ENCODE assay signal across 8 cellular contexts in the genomic region with DNA sequence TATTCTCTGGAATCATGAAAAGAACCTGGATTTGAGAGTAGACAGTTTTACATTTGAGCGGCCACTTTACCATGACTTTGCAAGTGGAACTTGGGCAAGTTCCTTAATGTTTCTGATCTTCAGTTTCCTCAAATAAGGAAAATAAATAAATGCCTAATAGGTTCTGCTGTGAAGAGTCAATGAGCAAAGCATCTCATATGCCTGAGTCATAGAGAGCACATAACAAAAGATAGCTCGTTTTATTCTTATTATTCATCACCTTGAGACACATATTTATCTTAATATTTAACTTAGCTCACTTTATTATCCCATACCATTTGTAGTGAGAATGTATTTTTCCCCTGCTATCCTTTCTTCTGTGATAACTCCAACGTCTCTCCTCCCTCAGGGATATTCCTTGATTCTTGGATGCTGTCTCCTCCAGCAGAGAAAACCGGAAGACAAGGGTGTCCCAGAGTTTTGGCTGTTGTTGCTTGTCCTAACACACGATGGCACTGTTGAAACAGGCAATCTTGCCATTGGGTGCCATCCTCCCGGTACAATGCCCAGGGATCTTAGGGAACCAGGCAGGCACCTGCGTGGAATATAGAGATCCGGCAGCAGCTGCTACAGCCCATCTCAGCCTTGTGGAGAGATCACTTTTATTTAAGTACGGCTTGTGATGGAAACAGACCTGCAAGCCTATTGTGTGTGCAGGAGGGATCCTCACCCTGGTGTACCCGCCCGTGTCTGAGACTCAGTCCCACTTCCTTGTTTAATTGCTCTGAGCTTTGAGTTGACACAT. TPM values are rescaled to one million over a fixed set of nuclear protein-coding genes. Genes with fewer than 3 reads are reported as not detected.
DNase-seq lines count a peak whose midpoint lies in the region; ATAC-seq, FAIRE-seq and TF ChIP-seq lines count a peak whose summit lies in the region.

No MANE protein-coding gene starts in this region.

- TF ChIP-seq POLR2A in endothelial cell of umbilical vein (IDR thresholded peaks at IDR 0.05; ENCODE audit: low read depth, low read length) (no peak), tibial nerve (IDR thresholded peaks at IDR 0.05) (no peak)

- H3K4ac ChIP-seq in mesenchymal stem cell (ENCODE audit: low read depth in 1 of 2, low read length in 2 of 2) = no peak overlapping the region

- dilution Hi-C loops in endothelial cell of umbilical vein (cut with MboI; ENCODE audit: extremely low pct_ligation_motif_present, low sequenced_read_pairs) = no loop called here

- POLR2A ChIA-PET in HEK293T (lab: Yijun Ruan, JAX) = no interaction called here
- POLR2A ChIA-PET in endothelial cell of umbilical vein (lab: Charles Lee) = no interaction called here

- H3K9me3 Mint-ChIP-seq in activated CD4-positive, alpha-beta T cell treated with anti-CD3 and anti-CD28 coated beads, Interleukin-2, amount 10 ng/mL, durations not matched to agents 24 days and 14 days = no peaks in the 10 kb centered on the region

- no peaks in the 10 kb centered on the region for H3K4me1 ChIP-seq in endothelial cell of umbilical vein (ENCODE audit: control insufficient read depth, extremely low read depth, insufficient read depth, low read length)
- peaks cover 2% of the 10 kb centered on the region for H3K4me1 ChIP-seq in mesenchymal stem cell (ENCODE audit: control insufficient read depth, insufficient read depth, low read depth, low read length)
- H3K4me1 ChIP-seq in tibial nerve = peaks cover 0 to 6% (median 0%) of the 10 kb centered on the region in 4 donors

- WGBS in mesenchymal stem cell = 30% methylated on average over 11 of the region's 11 CpGs
- 24 to 27% methylated on average over 11 of the region's 11 CpGs for WGBS in tibial nerve, 2 donors

- no peaks in the 10 kb centered on the region for H3K36me3 Mint-ChIP-seq in activated CD4-positive, alpha-beta T cell treated with anti-CD3 and anti-CD28 coated beads, Interleukin-2, amount 10 ng/mL, durations not matched to agents 24 days and 14 days (ENCODE audit: low read depth)

- intact Hi-C loops in activated CD4-positive, alpha-beta T cell treated with anti-CD3 and anti-CD28 coated beads, Interleukin-2, amount 10 ng/mL, durations not matched to agents 24 days and 14 days (cut with micrococcal nuclease) = loop anchor here (1.0 kb wide), 2 partner anchors 170 to 216 kb away; no protein-coding TSS in a partner anchor
- intact Hi-C loops in endothelial cell of umbilical vein (cut with micrococcal nuclease) = loop anchor here (1.0 kb wide), 3 partner anchors 169 to 1027 kb away; no protein-coding TSS in a partner anchor

- no peak overlapping the region for H4K8ac ChIP-seq in mesenchymal stem cell (ENCODE audit: low read length)

- H3K4me3 ChIP-seq in endothelial cell of umbilical vein (replicated peaks in 1 of 3; ENCODE audit: insufficient read depth in 1 of 3, low read depth in 1 of 3, low read length in 3 of 3) = no peak overlapping the region
- H3K4me3 ChIP-seq in mesenchymal stem cell (ENCODE audit: insufficient read depth in 1 of 2, low read depth in 1 of 2, low read length in 2 of 2) = no peak overlapping the region
- H3K4me3 ChIP-seq in tibial nerve = no peak overlapping the region

- ATAC-seq in HG03095 (IDR thresholded peaks at IDR 0.05; ENCODE audit: unreplicated experiment) = no peak

- no peaks in the 10 kb centered on the region for H3K79me1 ChIP-seq in mesenchymal stem cell (replicated peaks; ENCODE audit: low read length, poor library complexity, severe bottlenecking)

- no peak overlapping the region for H3K27ac Mint-ChIP-seq in activated CD4-positive, alpha-beta T cell treated with anti-CD3 and anti-CD28 coated beads, Interleukin-2, amount 10 ng/mL, durations not matched to agents 24 days and 14 days

- no peak overlapping the region for H2BK5ac ChIP-seq in mesenchymal stem cell (ENCODE audit: low read depth, low read length, poor library complexity, severe bottlenecking)

- no peak overlapping the region for H3K23ac ChIP-seq in mesenchymal stem cell (ENCODE audit: low read length in 2 of 2)

- peak; percentile 49 for DNase-seq in DMS153 treated with DMSO at 0.1 percent for 48 hours (lab: John Stamatoyannopoulos, UW; ENCODE audit: unreplicated experiment)
- peak; percentile 84 for DNase-seq in HEK293T (ENCODE audit: extremely low spot score)
- DNase-seq in NCI-H226 = peak; percentile 66
- DNase-seq in activated CD4-positive, alpha-beta T cell treated with anti-CD3 and anti-CD28 coated beads, Interleukin-2, amount 10 ng/mL, durations not matched to agents 24 days and 14 days = peak; percentile 81
- DNase-seq in endothelial cell of umbilical vein (ENCODE audit: low read depth, low spot score) = peak; percentile 47
- DNase-seq in mesenchymal stem cell = peak; percentile 58
- DNase-seq in tibial nerve (ENCODE audit: low spot score in 2 of 2) = peak; percentile 22 to 56

- no peaks in the 10 kb centered on the region for H4K20me1 ChIP-seq in endothelial cell of umbilical vein (replicated peaks; ENCODE audit: control insufficient read depth, extremely low read depth, insufficient read depth, low read length)

- no peak overlapping the region for H2BK15ac ChIP-seq in mesenchymal stem cell (ENCODE audit: low read depth, poor library complexity, severe bottlenecking)

- H3K9me1 ChIP-seq in endothelial cell of umbilical vein (replicated peaks; ENCODE audit: control insufficient read depth, extremely low read depth, insufficient read depth, low read length) = no peaks in the 10 kb centered on the region

- H2AFZ ChIP-seq in endothelial cell of umbilical vein (ENCODE audit: low read depth, low read length) (no peak overlapping the region), mesenchymal stem cell (ENCODE audit: low read depth, low read length) (no peak overlapping the region)

- H3K36me3 ChIP-seq in endothelial cell of umbilical vein (ENCODE audit: control insufficient read depth in 2 of 2, extremely low read depth in 1 of 2, insufficient read depth in 2 of 2, low read length in 2 of 2) = no peaks in the 10 kb centered on the region
- no peaks in the 10 kb centered on the region for H3K36me3 ChIP-seq in mesenchymal stem cell (ENCODE audit: control insufficient read depth in 1 of 2, insufficient read depth in 2 of 2, low read depth in 1 of 2, low read length in 2 of 2)
- no peaks in the 10 kb centered on the region for H3K36me3 ChIP-seq in tibial nerve

- H3K9ac ChIP-seq in endothelial cell of umbilical vein (replicated peaks; ENCODE audit: extremely low read depth, insufficient read depth, low read length) = no peak overlapping the region
- H3K9ac ChIP-seq in mesenchymal stem cell (ENCODE audit: low read length) = no peak overlapping the region

- H4K91ac ChIP-seq in mesenchymal stem cell (ENCODE audit: low read length) = no peak overlapping the region

- no peak overlapping the region for H3K4me3 Mint-ChIP-seq in activated CD4-positive, alpha-beta T cell treated with anti-CD3 and anti-CD28 coated beads, Interleukin-2, amount 10 ng/mL, durations not matched to agents 24 days and 14 days

- H2BK12ac ChIP-seq in mesenchymal stem cell (ENCODE audit: low read length in 2 of 2) = no peak overlapping the region

- TF ChIP-seq CTCF in endothelial cell of umbilical vein (IDR thresholded peaks at IDR 0.05; ENCODE audit: extremely low read depth in 1 of 2, insufficient read depth in 1 of 2, low read depth in 1 of 2, low read length in 2 of 2) = peak; percentile 59 to 73
- peak; percentile 66 to 90 (median 81) for TF ChIP-seq CTCF in tibial nerve (IDR thresholded peaks at IDR 0.05)

- H2AK5ac ChIP-seq in mesenchymal stem cell (ENCODE audit: low read length, severe bottlenecking) = no peak overlapping the region

- no peak overlapping the region for H3K18ac ChIP-seq in mesenchymal stem cell (ENCODE audit: low read depth in 1 of 2, low read length in 2 of 2)

- H3K14ac ChIP-seq in mesenchymal stem cell (ENCODE audit: low read length in 2 of 2) = no peak overlapping the region

- peaks cover 69% of the 10 kb centered on the region for H3K27me3 Mint-ChIP-seq in activated CD4-positive, alpha-beta T cell treated with anti-CD3 and anti-CD28 coated beads, Interleukin-2, amount 10 ng/mL, durations not matched to agents 24 days and 14 days

- no peaks in the 10 kb centered on the region for H3K9me3 ChIP-seq in endothelial cell of umbilical vein (replicated peaks; ENCODE audit: control insufficient read depth, insufficient read depth, low read length)
- no peaks in the 10 kb centered on the region for H3K9me3 ChIP-seq in mesenchymal stem cell (ENCODE audit: control insufficient read depth, low read length)
- no peaks in the 10 kb centered on the region for H3K9me3 ChIP-seq in tibial nerve

- CTCF ChIA-PET in HEK293T (lab: Yijun Ruan, JAX) (interaction anchor here (0.7 to 3.4 kb wide), 15 partner anchors 11 to 220 kb away, joined by 3 to 36 read pairs (median 4); a partner anchor contains a TSS), endothelial cell of umbilical vein (lab: Charles Lee) (interaction anchor here (0.6 to 6.4 kb wide), 19 partner anchors 9 to 406 kb away, joined by 3 to 210 read pairs (median 6); no protein-coding TSS in a partner anchor)

- H3K4me2 ChIP-seq in endothelial cell of umbilical vein (ENCODE audit: insufficient read depth, low read length) (no peak overlapping the region), mesenchymal stem cell (ENCODE audit: low read length, poor library complexity, severe bottlenecking) (no peak overlapping the region)

- H3K27ac ChIP-seq in endothelial cell of umbilical vein (ENCODE audit: insufficient read depth, low read depth, low read length) (no peak overlapping the region), mesenchymal stem cell (ENCODE audit: low read length, poor library complexity, severe bottlenecking) (no peak overlapping the region), tibial nerve (no peak overlapping the region)

- H3K27me3 ChIP-seq in endothelial cell of umbilical vein (ENCODE audit: control insufficient read depth in 2 of 2, insufficient read depth in 2 of 2, low read length in 2 of 2) (peaks cover 17 to 31% of the 10 kb centered on the region in 2 experiments), mesenchymal stem cell (ENCODE audit: control insufficient read depth in 1 of 2, insufficient read depth in 1 of 2, low read length in 2 of 2) (peaks cover 27 to 72% of the 10 kb centered on the region in 2 experiments), tibial nerve (peaks cover 0 to 30% of the 10 kb centered on the region in 2 donors)

- BruUV-seq in endothelial cell of umbilical vein (replicated peaks; lab: Mats Ljungman, UMichigan) = no TSS peak

- no peak for TF ChIP-seq EP300 in tibial nerve (IDR thresholded peaks at IDR 0.05)

- peak; percentile 88 for FAIRE-seq in endothelial cell of umbilical vein (lab: Jason Lieb, UNC)

- no peak overlapping the region for H2BK120ac ChIP-seq in mesenchymal stem cell (ENCODE audit: low read depth, low read length)

- H3K4me1 Mint-ChIP-seq in activated CD4-positive, alpha-beta T cell treated with anti-CD3 and anti-CD28 coated beads, Interleukin-2, amount 10 ng/mL, durations not matched to agents 24 days and 14 days = peaks cover 3% of the 10 kb centered on the region

- H3K79me2 ChIP-seq in endothelial cell of umbilical vein (ENCODE audit: control insufficient read depth, insufficient read depth, low read length) = no peaks in the 10 kb centered on the region

RNA-seq across cellular contexts. Expression of a gene that starts 33.3 kb away (rescaled TPM):
- total RNA-seq in activated CD4-positive, alpha-beta T cell treated with anti-CD3 and anti-CD28 coated beads, Interleukin-2, amount 10 ng/mL, durations not matched to agents 24 days and 14 days = 18.9 and 19.5 TPM in 2 replicates
- total RNA-seq in endothelial cell of umbilical vein (14.2 and 14.7 TPM in 2 replicates), tibial nerve (10 to 100 TPM in 2 of 4 donors, 1 to 10 TPM in 2; 8.7 to 10.9 (median 10.1) TPM)
- polyA plus RNA-seq in endothelial cell of umbilical vein = 10.4 and 11.8 TPM in 2 replicates
- 10.1 and 10.4 TPM in 2 replicates for polyA plus RNA-seq in endothelial cell of umbilical vein (2011; cell fraction: cytosol; rRNA removed)
- polyA plus RNA-seq in endothelial cell of umbilical vein (2011; cell fraction: nucleus; rRNA removed) = 40.8 and 46.5 TPM in 2 replicates
- polyA plus RNA-seq in endothelial cell of umbilical vein (2012) = 16.4 and 17.4 TPM in 2 replicates
- 12.9 and 17.7 TPM in 2 replicates for polyA minus RNA-seq in endothelial cell of umbilical vein
- polyA minus RNA-seq in endothelial cell of umbilical vein (2011; cell fraction: cytosol; rRNA and poly(A)+ RNA removed) = 6.8 TPM
- polyA minus RNA-seq in endothelial cell of umbilical vein (2011; cell fraction: nucleus; rRNA and poly(A)+ RNA removed) = 9.3 and 14.6 TPM in 2 replicates
- polyA plus RNA-seq in mesenchymal stem cell (2013, experiment 1 of 2) = 11.1 TPM
- 10.4 TPM for polyA plus RNA-seq in mesenchymal stem cell (2013, experiment 2 of 2)

RNA-seq across cellular contexts. Expression of a gene that starts 44.3 kb away (rescaled TPM):
- 0.05 and 0.07 TPM in 2 replicates for total RNA-seq in activated CD4-positive, alpha-beta T cell treated with anti-CD3 and anti-CD28 coated beads, Interleukin-2, amount 10 ng/mL, durations not matched to agents 24 days and 14 days
- not detected in 2 replicates for total RNA-seq in endothelial cell of umbilical vein
- polyA plus RNA-seq in endothelial cell of umbilical vein = not detected in 2 replicates
- polyA plus RNA-seq in endothelial cell of umbilical vein (2011; cell fraction: cytosol; rRNA removed) = not detected in 2 replicates
- polyA plus RNA-seq in endothelial cell of umbilical vein (2011; cell fraction: nucleus; rRNA removed) = not detected in 2 replicates
- polyA plus RNA-seq in endothelial cell of umbilical vein (2012) = not detected in 2 replicates
- not detected in 2 replicates for polyA minus RNA-seq in endothelial cell of umbilical vein
- 0.82 TPM for polyA minus RNA-seq in endothelial cell of umbilical vein (2011; cell fraction: cytosol; rRNA and poly(A)+ RNA removed)
- polyA minus RNA-seq in endothelial cell of umbilical vein (2011; cell fraction: nucleus; rRNA and poly(A)+ RNA removed) = not detected in 2 replicates
- not detected for polyA plus RNA-seq in mesenchymal stem cell (2013, experiment 1 of 2)
- not detected for polyA plus RNA-seq in mesenchymal stem cell (2013, experiment 2 of 2)
- total RNA-seq in tibial nerve = 10 to 100 TPM in 3 of 4 donors, 1 to 10 TPM in 1; 8.3 to 20.5 (median 17.1) TPM
